In genomic region chr13:67134322-67135129, GRCh38 we compare ENCODE assay signal across 10 cellular contexts.
A peak's percentile ranks its signal among the peaks of the same experiment; 100 is the strongest.
DNase-seq lines count a peak whose midpoint lies in the region; TF ChIP-seq lines count a peak whose summit lies in the region.
"Had no signal": no experiment of that assay in that cellular context is flagged by ENCODE, and none has a peak within 500 bp of the region (broad histone marks: within the 10 kb centered on the region; RNA-seq: fewer than 3 reads in every experiment).

No MANE protein-coding gene starts in this region.

- H3K79me2 ChIP-seq in GM23248 (ENCODE audit: insufficient read depth), result no peaks in the 10 kb centered on the region

- no peaks in the 10 kb centered on the region for H3K9me2 ChIP-seq in GM23248 (ENCODE audit: insufficient read depth)

- no peak for TF ChIP-seq EP300 in sigmoid colon (IDR thresholded peaks at IDR 0.05)

- H3K4me2 ChIP-seq in GM23248 (ENCODE audit: unreplicated experiment), result no peak overlapping the region

- H3K4me3 ChIP-seq in GM23248 (no peak overlapping the region), fibroblast of pulmonary artery (replicated peaks; ENCODE audit: low read depth, low read length) (peak overlapping the region; percentile 35), sigmoid colon (peak overlapping the region in 3 of 4 donors; percentile 17 to 35 (median 33)), thyroid gland (replicated peaks in 1 of 3) (no peak overlapping the region)

- H4K20me1 ChIP-seq in GM23248 (ENCODE audit: insufficient read depth), result no peaks in the 10 kb centered on the region

- H3K27me3 ChIP-seq in GM23248 (replicated peaks; ENCODE audit: insufficient read depth) (no peaks in the 10 kb centered on the region), sigmoid colon (no peaks in the 10 kb centered on the region), thyroid gland (no peaks in the 10 kb centered on the region)
- H3K27me3 ChIP-seq: foreskin keratinocyte had no signal

- DNase-seq in GM23248 (no peak), NCI-H345 (lab: John Stamatoyannopoulos, UW) (peak; percentile 59), fibroblast of pulmonary artery (ENCODE audit: low read depth) (peak; percentile 30), sigmoid colon (no peak), SW480 (ENCODE audit: low spot score) (no peak), thyroid gland (no peak), SIG-M5 (lab: John Stamatoyannopoulos, UW) (no peak)
- DNase-seq: activated T-cell treated with anti-CD3 and anti-CD28 coated beads for 4 hours, foreskin keratinocyte, NCI-H774 had no signal

- TF ChIP-seq POLR2A in sigmoid colon (IDR thresholded peaks at IDR 0.05), result no peak
- TF ChIP-seq POLR2A in thyroid gland (IDR thresholded peaks at IDR 0.05), result no peak

- H3F3A ChIP-seq in GM23248 (ENCODE audit: insufficient read depth), result no peaks in the 10 kb centered on the region

- peak overlapping the region; percentile 31; the same call in 1 of the 2 replicates for H2AFZ ChIP-seq in GM23248

- H3K27ac ChIP-seq in GM23248 (no peak overlapping the region), sigmoid colon (peak overlapping the region in 3 of 4 donors; percentile 21 to 51 (median 38)), thyroid gland (no peak overlapping the region)
- H3K27ac ChIP-seq: foreskin keratinocyte had no signal

- TF ChIP-seq CTCF in fibroblast of pulmonary artery (IDR thresholded peaks at IDR 0.05; ENCODE audit: low read length, missing control alignments) (no peak), sigmoid colon (IDR thresholded peaks at IDR 0.05) (no peak), thyroid gland (IDR thresholded peaks at IDR 0.05) (no peak)

- H3K36me3 ChIP-seq in GM23248 (ENCODE audit: low read depth) (no peaks in the 10 kb centered on the region), sigmoid colon (no peaks in the 10 kb centered on the region), thyroid gland (no peaks in the 10 kb centered on the region)

- H3K9me3 ChIP-seq in GM23248 (ENCODE audit: low read depth) (no peaks in the 10 kb centered on the region), sigmoid colon (no peaks in the 10 kb centered on the region), thyroid gland (no peaks in the 10 kb centered on the region)

- WGBS in GM23248 (ENCODE audit: low coverage in 1 of 2, low lambda C conversion rate in 2 of 2, missing lambda C conversion rate in 2 of 2), 2 experiments, result 5 to 10% methylated on average over 7 of the region's 7 CpGs
- WGBS in sigmoid colon, 2 donors, result 14 to 23% methylated on average over 7 of the region's 7 CpGs
- WGBS in thyroid gland, 2 donors, result 14 to 17% methylated on average over 7 of the region's 7 CpGs

- in situ Hi-C loops in GM23248 (cut with MboI), result no loop called here

- H3K4me1 ChIP-seq in GM23248 (ENCODE audit: insufficient read depth) (no peaks in the 10 kb centered on the region), sigmoid colon (peaks cover 0 to 13% (median 11%) of the 10 kb centered on the region in 4 donors), thyroid gland (no peaks in the 10 kb centered on the region)
- H3K4me1 ChIP-seq: foreskin keratinocyte had no signal

- intact Hi-C loops in sigmoid colon (cut with DNase I), result no loop called here
- intact Hi-C loops in thyroid gland (cut with DNase I), result no loop called here

- H3K9ac ChIP-seq in GM23248, result no peak overlapping the region

Comparison
In these comparisons a context has a peak if more than half of its experiments do, and no peak if none do; other contexts are left out.
1. DNase-seq: peak in NCI-H345 (single experiment) and fibroblast of pulmonary artery (single experiment); none in GM23248 (single experiment), sigmoid colon (single experiment), SW480 (single experiment), thyroid gland (0 of 2) and SIG-M5 (single experiment).
2. H3K27ac ChIP-seq: peak in sigmoid colon (3 of 4); none in GM23248 (single experiment) and thyroid gland (0 of 3).
3. H3K4me3 ChIP-seq: peak in fibroblast of pulmonary artery (single experiment) and sigmoid colon (3 of 4); none in GM23248 (single experiment) and thyroid gland (0 of 3).